Comparison of ENCODE assay signal across 16 cellular contexts in the genomic region with DNA sequence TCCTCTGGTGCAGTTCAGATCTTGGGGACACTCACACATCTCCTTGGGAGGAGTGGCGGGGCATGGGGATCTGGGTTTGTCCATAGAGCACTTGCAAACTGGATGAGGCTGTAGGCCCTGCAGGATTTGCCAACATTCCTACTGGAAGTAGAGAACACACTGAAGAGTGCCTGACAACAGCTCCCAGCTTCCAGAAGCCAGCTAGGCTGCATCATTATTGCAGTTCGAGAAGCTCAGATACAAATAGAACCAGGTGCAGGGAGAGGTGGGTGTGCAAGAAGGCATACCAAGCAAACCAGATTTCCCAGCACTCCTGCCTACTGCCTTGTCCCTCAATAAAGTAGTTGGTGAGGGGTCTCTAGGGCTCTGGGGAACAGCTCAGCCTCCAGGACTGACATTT. TPM values are rescaled to one million over a fixed set of nuclear protein-coding genes. Genes with fewer than 3 reads are reported as not detected.
A peak's percentile ranks its signal among the peaks of the same experiment; 100 is the strongest.
DNase-seq lines count a peak whose midpoint lies in the region; ATAC-seq and TF ChIP-seq lines count a peak whose summit lies in the region.
"Had no signal": no experiment of that assay in that cellular context is flagged by ENCODE, and none has a peak within 500 bp of the region (broad histone marks: within the 10 kb centered on the region; RNA-seq: fewer than 3 reads in every experiment).

No MANE protein-coding gene starts in this region.

- intact Hi-C loops in IMR-90 (cut with micrococcal nuclease): no loop called here
- intact Hi-C loops in sigmoid colon (cut with DNase I): no loop called here

- no peaks in the 10 kb centered on the region for H3K36me3 ChIP-seq in IMR-90 (ENCODE audit: control insufficient read depth, insufficient read depth, low read length)
- H3K36me3 ChIP-seq in mesenchymal stem cell (ENCODE audit: control insufficient read depth in 1 of 2, insufficient read depth in 2 of 2, low read depth in 1 of 2, low read length in 2 of 2): no peaks in the 10 kb centered on the region
- no peaks in the 10 kb centered on the region for H3K36me3 ChIP-seq in sigmoid colon
- H3K36me3 ChIP-seq: BE2C had no signal

- no peak overlapping the region for H2BK12ac ChIP-seq in mesenchymal stem cell (ENCODE audit: low read length in 2 of 2)

- H3K27ac ChIP-seq in IMR-90 (ENCODE audit: insufficient read depth, low read length) (no peak overlapping the region), caudate nucleus (ENCODE audit: low read depth, low read length) (peak overlapping the region; percentile 82), mesenchymal stem cell (ENCODE audit: low read length, poor library complexity, severe bottlenecking) (no peak overlapping the region), sigmoid colon (no peak overlapping the region)
- H3K27ac ChIP-seq: GM23248, HL-60 had no signal

- dilution Hi-C loops in IMR-90 (cut with HindIII; ENCODE audit: low sequenced_read_pairs, unreplicated experiment): no loop called here

- ATAC-seq in IMR-90 (ENCODE audit: low read depth) (no peak), HG02623 (IDR thresholded peaks at IDR 0.05; ENCODE audit: unreplicated experiment) (no peak)

- H3K18ac ChIP-seq in IMR-90 (ENCODE audit: low read depth, low read length) (peak overlapping the region; percentile 10; the same call in 1 of the 2 replicates), mesenchymal stem cell (ENCODE audit: low read depth in 1 of 2, low read length in 2 of 2) (no peak overlapping the region)

- DNase-seq in IMR-90 (no peak), caudate nucleus (lab: John Stamatoyannopoulos, UW) (peak in 29 of 61 donors; percentile 13 to 88 (median 37)), mesenchymal stem cell (no peak), sigmoid colon (peak; percentile 56), SIG-M5 (lab: John Stamatoyannopoulos, UW) (no peak), NCI-H446 (lab: John Stamatoyannopoulos, UW) (no peak)
- DNase-seq: ACHN; BE2C; C1 segment of cervical spinal cord; Caco-2; CD4-positive, CD25-positive, alpha-beta regulatory T cell; CD8-positive, alpha-beta memory T cell; GM23248; HCEC 1CT had no signal

- TF ChIP-seq POLR2A in IMR-90 (IDR thresholded peaks at IDR 0.05; ENCODE audit: low read depth, low read length): no peak
- no peak for TF ChIP-seq POLR2A in sigmoid colon (IDR thresholded peaks at IDR 0.05)

- H3K4me3 ChIP-seq in IMR-90 (ENCODE audit: insufficient read depth, low read depth, low read length) (no peak overlapping the region), mesenchymal stem cell (ENCODE audit: insufficient read depth in 1 of 2, low read depth in 1 of 2, low read length in 2 of 2) (no peak overlapping the region), sigmoid colon (no peak overlapping the region)
- H3K4me3 ChIP-seq: GM23248 had no signal

- WGBS in IMR-90 (ENCODE audit: extremely low coverage in 2 of 2, insufficient read length in 1 of 2), 2 experiments: no CpG with 5 or more reads among the region's 2 CpGs
- WGBS in mesenchymal stem cell: 95% methylated on average over 2 of the region's 2 CpGs
- 87 to 90% methylated on average over 2 of the region's 2 CpGs for WGBS in sigmoid colon, 2 donors

- H2AK5ac ChIP-seq in IMR-90 (ENCODE audit: low read depth, low read length): no peak overlapping the region; the same call in 1 of the 2 replicates
- peak overlapping the region; percentile 17 for H2AK5ac ChIP-seq in mesenchymal stem cell (ENCODE audit: low read length, severe bottlenecking)

- H3K23ac ChIP-seq in IMR-90 (ENCODE audit: low read depth, low read length): no peak overlapping the region
- H3K23ac ChIP-seq in mesenchymal stem cell (ENCODE audit: low read length in 2 of 2): peak overlapping the region in 1 of 2 experiments; percentile 51

- H3K4ac ChIP-seq in IMR-90 (ENCODE audit: low read depth, low read length) (no peak overlapping the region; the same call in 1 of the 2 replicates), mesenchymal stem cell (ENCODE audit: low read depth in 1 of 2, low read length in 2 of 2) (no peak overlapping the region)

- TF ChIP-seq CTCF in IMR-90 (conservative IDR thresholded peaks at IDR 0.05; ENCODE audit: low read depth, low read length) (no peak), sigmoid colon (IDR thresholded peaks at IDR 0.05) (no peak)

- no peak overlapping the region for H2AK9ac ChIP-seq in IMR-90 (replicated peaks; ENCODE audit: low read depth, low read length, poor library complexity)

- POLR2A ChIA-PET in IMR-90 (lab: Charles Lee; ENCODE audit: unreplicated experiment): no interaction called here

- H4K8ac ChIP-seq in IMR-90 (ENCODE audit: low read depth in 2 of 2, low read length in 2 of 2): no peak overlapping the region
- no peak overlapping the region for H4K8ac ChIP-seq in mesenchymal stem cell (ENCODE audit: low read length)

- no peak overlapping the region for H4K5ac ChIP-seq in IMR-90 (ENCODE audit: low read depth, low read length)

- H4K91ac ChIP-seq in IMR-90 (ENCODE audit: insufficient read depth, low read depth, low read length): peak overlapping the region; percentile 43
- H4K91ac ChIP-seq in mesenchymal stem cell (ENCODE audit: low read length): no peak overlapping the region

- no peak overlapping the region for H3K56ac ChIP-seq in IMR-90 (ENCODE audit: extremely low read depth, insufficient read depth, low read length)

- in situ Hi-C loops in IMR-90 (cut with MboI; ENCODE audit: low sequenced_read_pairs): no loop called here

- CTCF ChIA-PET in IMR-90 (lab: Yijun Ruan, JAX): no interaction called here

- H2BK120ac ChIP-seq in IMR-90 (ENCODE audit: low read depth, low read length) (no peak overlapping the region), mesenchymal stem cell (ENCODE audit: low read depth, low read length) (no peak overlapping the region)

- no peaks in the 10 kb centered on the region for H3K27me3 ChIP-seq in IMR-90 (ENCODE audit: control insufficient read depth, insufficient read depth, low read length)
- no peaks in the 10 kb centered on the region for H3K27me3 ChIP-seq in mesenchymal stem cell (ENCODE audit: control insufficient read depth in 1 of 2, insufficient read depth in 1 of 2, low read length in 2 of 2)
- no peaks in the 10 kb centered on the region for H3K27me3 ChIP-seq in sigmoid colon
- H3K27me3 ChIP-seq: BE2C had no signal

- H3K79me1 ChIP-seq in IMR-90 (ENCODE audit: low read depth in 1 of 2, low read length in 2 of 2): no peaks in the 10 kb centered on the region
- H3K79me1 ChIP-seq in mesenchymal stem cell (replicated peaks; ENCODE audit: low read length, poor library complexity, severe bottlenecking): no peaks in the 10 kb centered on the region

- no peak for TF ChIP-seq RAD21 in IMR-90 (IDR thresholded peaks at IDR 0.05; ENCODE audit: low read length)

- no peak overlapping the region; the same call in 1 of the 2 replicates for H3K14ac ChIP-seq in IMR-90 (replicated peaks; ENCODE audit: low read depth, low read length)
- no peak overlapping the region for H3K14ac ChIP-seq in mesenchymal stem cell (ENCODE audit: low read length in 2 of 2)

- no peak overlapping the region for H3K4me2 ChIP-seq in IMR-90 (ENCODE audit: low read depth, low read length)
- H3K4me2 ChIP-seq in mesenchymal stem cell (ENCODE audit: low read length, poor library complexity, severe bottlenecking): no peak overlapping the region

- no peak overlapping the region for H2BK20ac ChIP-seq in IMR-90 (ENCODE audit: low read depth, low read length)

- H3K9me3 ChIP-seq in IMR-90 (ENCODE audit: control insufficient read depth, insufficient read depth, low read length) (no peaks in the 10 kb centered on the region), mesenchymal stem cell (ENCODE audit: control insufficient read depth, low read length) (no peaks in the 10 kb centered on the region), sigmoid colon (no peaks in the 10 kb centered on the region)
- H3K9me3 ChIP-seq: BE2C, Caco-2 had no signal

- no peak for TF ChIP-seq EP300 in sigmoid colon (IDR thresholded peaks at IDR 0.05)

- peaks cover 13% of the 10 kb centered on the region for H3K9me1 ChIP-seq in IMR-90 (ENCODE audit: insufficient read depth, low read length)

- H3K4me1 ChIP-seq in IMR-90 (ENCODE audit: control insufficient read depth, insufficient read depth, low read length) (peaks cover 19% of the 10 kb centered on the region), mesenchymal stem cell (ENCODE audit: control insufficient read depth, insufficient read depth, low read depth, low read length) (peaks cover 21% of the 10 kb centered on the region), sigmoid colon (no peaks in the 10 kb centered on the region)

- H4K20me1 ChIP-seq in IMR-90 (ENCODE audit: insufficient read depth, low read length): no peaks in the 10 kb centered on the region; the same call in 1 of the 2 replicates

- no TSS peak for BruUV-seq in IMR-90 (replicated peaks; lab: Mats Ljungman, UMichigan)

- no peak overlapping the region for H2BK5ac ChIP-seq in IMR-90 (ENCODE audit: low read depth, low read length, poor library complexity, severe bottlenecking)
- H2BK5ac ChIP-seq in mesenchymal stem cell (ENCODE audit: low read depth, low read length, poor library complexity, severe bottlenecking): no peak overlapping the region

- no peak overlapping the region for H3K9ac ChIP-seq in IMR-90 (ENCODE audit: low read depth, low read length)
- no peak overlapping the region for H3K9ac ChIP-seq in mesenchymal stem cell (ENCODE audit: low read length)
- H3K9ac ChIP-seq: GM23248 had no signal

- H2AFZ ChIP-seq in IMR-90 (replicated peaks; ENCODE audit: low read length, poor library complexity) (no peak overlapping the region), mesenchymal stem cell (ENCODE audit: low read depth, low read length) (no peak overlapping the region)
- H2AFZ ChIP-seq: GM23248 had no signal

- H2BK15ac ChIP-seq in IMR-90 (ENCODE audit: low read depth, low read length): no peak overlapping the region
- no peak overlapping the region for H2BK15ac ChIP-seq in mesenchymal stem cell (ENCODE audit: low read depth, poor library complexity, severe bottlenecking)

TF ChIP-seq in IMR-90, 13 proteins besides CTCF, POLR2A, EP300 and RAD21 (continues in another document):
- no peak for TF ChIP-seq SMC3 (IDR thresholded peaks at IDR 0.05; ENCODE audit: low read depth, low read length)
- TF ChIP-seq, protein P1, sequence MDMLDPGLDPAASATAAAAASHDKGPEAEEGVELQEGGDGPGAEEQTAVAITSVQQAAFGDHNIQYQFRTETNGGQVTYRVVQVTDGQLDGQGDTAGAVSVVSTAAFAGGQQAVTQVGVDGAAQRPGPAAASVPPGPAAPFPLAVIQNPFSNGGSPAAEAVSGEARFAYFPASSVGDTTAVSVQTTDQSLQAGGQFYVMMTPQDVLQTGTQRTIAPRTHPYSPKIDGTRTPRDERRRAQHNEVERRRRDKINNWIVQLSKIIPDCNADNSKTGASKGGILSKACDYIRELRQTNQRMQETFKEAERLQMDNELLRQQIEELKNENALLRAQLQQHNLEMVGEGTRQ (IDR thresholded peaks at IDR 0.05; ENCODE audit: low read depth, low read length): no peak
- TF ChIP-seq MAZ (IDR thresholded peaks at IDR 0.05; ENCODE audit: borderline replicate concordance, low read depth, low read length): no peak

RNA-seq across cellular contexts. Expression of gene RHOB, which starts 52.5 kb away (rescaled TPM):
- 112 and 151 TPM in 2 replicates for total RNA-seq in IMR-90 (2012; rRNA removed)
- polyA plus RNA-seq in IMR-90 (2012; rRNA removed): 149 and 201 TPM in 2 replicates
- 238 and 364 TPM in 2 replicates for polyA plus RNA-seq in IMR-90 (2012; cell fraction: cytosol; rRNA removed)
- 195 and 365 TPM in 2 replicates for polyA plus RNA-seq in IMR-90 (2012; cell fraction: nucleus; rRNA removed; ENCODE audit: low replicate concordance)
- polyA plus RNA-seq in mesenchymal stem cell (2013, experiment 1 of 2): 126 TPM
- polyA plus RNA-seq in mesenchymal stem cell (2013, experiment 2 of 2): 126 TPM
- total RNA-seq in sigmoid colon: 1,000 to 10,000 TPM in 2 of 4 donors, 100 to 1,000 TPM in 2; 753 to 1,323 (median 1,092) TPM
- 100 to 1,000 TPM in 2 of 3 donors, 10 to 100 TPM in 1; 60.6 to 200 (median 108) TPM for polyA plus RNA-seq in sigmoid colon
